Comparison of ENCODE assay signal across 1 cellular context in the genomic region with DNA sequence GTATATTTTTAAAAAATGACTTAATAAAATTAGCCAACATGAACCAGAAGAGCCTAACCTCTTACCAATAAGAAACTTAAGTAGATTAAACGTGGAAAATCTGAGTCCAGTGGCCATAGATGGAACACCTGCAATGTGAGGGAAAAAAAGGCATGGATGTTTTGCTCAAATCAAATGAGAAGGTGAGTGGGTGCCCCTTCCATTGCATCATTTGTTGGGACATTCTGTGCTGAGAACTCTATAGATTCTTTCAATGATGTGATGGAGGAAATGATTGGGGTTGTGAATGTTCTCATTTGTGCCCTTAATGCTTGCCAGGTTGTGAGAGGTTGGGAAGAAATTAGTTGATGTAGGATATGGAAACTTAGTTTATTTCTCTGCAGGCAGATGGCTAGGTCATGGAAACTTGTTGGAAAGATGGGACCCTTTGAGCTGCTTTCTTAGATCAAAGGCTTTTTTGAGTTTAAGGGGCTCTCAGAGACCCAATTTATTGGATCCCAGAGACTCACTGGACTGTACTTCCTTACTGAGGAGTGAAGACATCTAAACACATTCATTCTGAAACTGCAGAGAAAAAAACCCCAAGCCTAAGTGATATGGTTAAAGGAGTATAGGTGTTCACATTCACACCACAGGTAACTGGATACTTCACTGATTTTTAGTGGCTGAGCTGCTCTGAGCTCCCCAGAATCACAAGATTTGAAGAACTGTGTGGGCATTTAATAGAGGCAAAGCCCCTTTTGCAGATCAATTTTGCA.
TF ChIP-seq lines count a peak whose summit lies in the region.

No MANE protein-coding gene starts in this region.

TF ChIP-seq in GM23338, 12 proteins besides CTCF, POLR2A, EP300 and RAD21 (continued from another document):
- TF ChIP-seq, protein P1, sequence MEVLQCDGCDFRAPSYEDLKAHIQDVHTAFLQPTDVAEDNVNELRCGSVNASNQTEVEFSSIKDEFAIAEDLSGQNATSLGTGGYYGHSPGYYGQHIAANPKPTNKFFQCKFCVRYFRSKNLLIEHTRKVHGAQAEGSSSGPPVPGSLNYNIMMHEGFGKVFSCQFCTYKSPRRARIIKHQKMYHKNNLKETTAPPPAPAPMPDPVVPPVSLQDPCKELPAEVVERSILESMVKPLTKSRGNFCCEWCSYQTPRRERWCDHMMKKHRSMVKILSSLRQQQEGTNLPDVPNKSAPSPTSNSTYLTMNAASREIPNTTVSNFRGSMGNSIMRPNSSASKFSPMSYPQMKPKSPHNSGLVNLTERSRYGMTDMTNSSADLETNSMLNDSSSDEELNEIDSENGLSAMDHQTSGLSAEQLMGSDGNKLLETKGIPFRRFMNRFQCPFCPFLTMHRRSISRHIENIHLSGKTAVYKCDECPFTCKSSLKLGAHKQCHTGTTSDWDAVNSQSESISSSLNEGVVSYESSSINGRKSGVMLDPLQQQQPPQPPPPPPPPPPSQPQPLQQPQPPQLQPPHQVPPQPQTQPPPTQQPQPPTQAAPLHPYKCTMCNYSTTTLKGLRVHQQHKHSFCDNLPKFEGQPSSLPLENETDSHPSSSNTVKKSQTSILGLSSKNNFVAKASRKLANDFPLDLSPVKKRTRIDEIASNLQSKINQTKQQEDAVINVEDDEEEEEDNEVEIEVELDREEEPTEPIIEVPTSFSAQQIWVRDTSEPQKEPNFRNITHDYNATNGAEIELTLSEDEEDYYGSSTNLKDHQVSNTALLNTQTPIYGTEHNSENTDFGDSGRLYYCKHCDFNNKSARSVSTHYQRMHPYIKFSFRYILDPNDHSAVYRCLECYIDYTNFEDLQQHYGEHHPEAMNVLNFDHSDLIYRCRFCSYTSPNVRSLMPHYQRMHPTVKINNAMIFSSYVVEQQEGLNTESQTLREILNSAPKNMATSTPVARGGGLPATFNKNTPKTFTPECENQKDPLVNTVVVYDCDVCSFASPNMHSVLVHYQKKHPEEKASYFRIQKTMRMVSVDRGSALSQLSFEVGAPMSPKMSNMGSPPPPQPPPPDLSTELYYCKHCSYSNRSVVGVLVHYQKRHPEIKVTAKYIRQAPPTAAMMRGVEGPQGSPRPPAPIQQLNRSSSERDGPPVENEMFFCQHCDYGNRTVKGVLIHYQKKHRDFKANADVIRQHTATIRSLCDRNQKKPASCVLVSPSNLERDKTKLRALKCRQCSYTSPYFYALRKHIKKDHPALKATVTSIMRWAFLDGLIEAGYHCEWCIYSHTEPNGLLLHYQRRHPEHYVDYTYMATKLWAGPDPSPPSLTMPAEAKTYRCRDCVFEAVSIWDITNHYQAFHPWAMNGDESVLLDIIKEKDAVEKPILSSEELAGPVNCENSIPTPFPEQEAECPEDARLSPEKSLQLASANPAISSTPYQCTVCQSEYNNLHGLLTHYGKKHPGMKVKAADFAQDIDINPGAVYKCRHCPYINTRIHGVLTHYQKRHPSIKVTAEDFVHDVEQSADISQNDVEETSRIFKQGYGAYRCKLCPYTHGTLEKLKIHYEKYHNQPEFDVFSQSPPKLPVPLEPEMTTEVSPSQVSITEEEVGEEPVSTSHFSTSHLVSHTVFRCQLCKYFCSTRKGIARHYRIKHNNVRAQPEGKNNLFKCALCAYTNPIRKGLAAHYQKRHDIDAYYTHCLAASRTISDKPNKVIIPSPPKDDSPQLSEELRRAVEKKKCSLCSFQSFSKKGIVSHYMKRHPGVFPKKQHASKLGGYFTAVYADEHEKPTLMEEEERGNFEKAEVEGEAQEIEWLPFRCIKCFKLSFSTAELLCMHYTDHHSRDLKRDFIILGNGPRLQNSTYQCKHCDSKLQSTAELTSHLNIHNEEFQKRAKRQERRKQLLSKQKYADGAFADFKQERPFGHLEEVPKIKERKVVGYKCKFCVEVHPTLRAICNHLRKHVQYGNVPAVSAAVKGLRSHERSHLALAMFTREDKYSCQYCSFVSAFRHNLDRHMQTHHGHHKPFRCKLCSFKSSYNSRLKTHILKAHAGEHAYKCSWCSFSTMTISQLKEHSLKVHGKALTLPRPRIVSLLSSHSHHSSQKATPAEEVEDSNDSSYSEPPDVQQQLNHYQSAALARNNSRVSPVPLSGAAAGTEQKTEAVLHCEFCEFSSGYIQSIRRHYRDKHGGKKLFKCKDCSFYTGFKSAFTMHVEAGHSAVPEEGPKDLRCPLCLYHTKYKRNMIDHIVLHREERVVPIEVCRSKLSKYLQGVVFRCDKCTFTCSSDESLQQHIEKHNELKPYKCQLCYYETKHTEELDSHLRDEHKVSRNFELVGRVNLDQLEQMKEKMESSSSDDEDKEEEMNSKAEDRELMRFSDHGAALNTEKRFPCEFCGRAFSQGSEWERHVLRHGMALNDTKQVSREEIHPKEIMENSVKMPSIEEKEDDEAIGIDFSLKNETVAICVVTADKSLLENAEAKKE (CRISPR knock-in tag; IDR thresholded peaks at IDR 0.05): no peak
